ENCODE assay signal across 1 cellular context in the genomic region with DNA sequence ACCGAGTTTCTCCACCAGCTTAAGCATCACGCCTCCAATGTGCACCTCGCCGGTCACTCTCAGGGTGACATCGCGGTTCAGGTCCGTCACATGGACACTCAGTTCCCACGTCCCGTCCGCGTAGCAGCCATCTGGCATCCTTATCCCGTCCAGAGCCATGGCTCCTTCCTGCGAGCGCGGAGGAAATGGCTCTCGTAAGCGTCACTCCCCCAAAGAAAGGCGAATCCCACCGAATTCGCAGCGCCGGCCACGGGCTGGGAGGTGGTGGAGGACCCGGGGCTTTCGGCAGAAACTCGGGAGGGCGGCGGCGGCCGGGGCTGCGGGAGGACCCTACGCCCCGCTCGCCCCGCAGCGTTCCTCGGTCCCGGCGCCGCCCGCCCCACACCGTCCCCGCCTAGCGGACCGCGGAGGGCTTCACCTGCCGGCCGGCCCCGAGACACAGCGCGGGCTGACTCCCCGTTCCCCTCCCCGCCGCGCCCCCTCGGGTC.
TF ChIP-seq lines count a peak whose summit lies in the region.

No MANE protein-coding gene starts in this region.

TF ChIP-seq in HEK293, 187 proteins besides CTCF, POLR2A, EP300 and RAD21 (continued from another document):
- TF ChIP-seq ZNF560 (tag by site-specific recombination; IDR thresholded peaks at IDR 0.05; ENCODE audit: borderline replicate concordance) (no peak), SP3 (tag by site-specific recombination; IDR thresholded peaks at IDR 0.05) (peak; percentile 14; the same call in 1 of the 2 replicates), ZBTB8A (tag by site-specific recombination; IDR thresholded peaks at IDR 0.05) (no peak), YY1 (tag by site-specific recombination; IDR thresholded peaks at IDR 0.05) (peak; percentile 31; the same call in 1 of the 2 replicates), SP2 (tag by site-specific recombination; IDR thresholded peaks at IDR 0.05) (peak; percentile 40), ZNF169 (tag by site-specific recombination; IDR thresholded peaks at IDR 0.05) (no peak), ZNF658 (tag by site-specific recombination; IDR thresholded peaks at IDR 0.05) (no peak), ZNF324 (tag by site-specific recombination; IDR thresholded peaks at IDR 0.05) (no peak), KLF9 (tag by site-specific recombination; IDR thresholded peaks at IDR 0.05; ENCODE audit: low read depth) (peak; percentile 48), ZNF785 (tag by site-specific recombination; IDR thresholded peaks at IDR 0.05) (no peak), ZNF521 (tag by site-specific recombination; IDR thresholded peaks at IDR 0.05) (no peak), ZNF335 (tag by site-specific recombination; conservative IDR thresholded peaks at IDR 0.05) (peak; percentile 73; the same call in 1 of the 2 replicates), KLF10 (tag by site-specific recombination; IDR thresholded peaks at IDR 0.05) (no peak), ZNF561 (tag by site-specific recombination; IDR thresholded peaks at IDR 0.05; ENCODE audit: borderline replicate concordance) (no peak), GFI1B (tag by site-specific recombination; IDR thresholded peaks at IDR 0.05) (no peak), HOXC10 (CRISPR knock-in tag; IDR thresholded peaks at IDR 0.05) (no peak), ZNF473 (tag by site-specific recombination; IDR thresholded peaks at IDR 0.05) (no peak), ZNF433 (tag by site-specific recombination; IDR thresholded peaks at IDR 0.05; ENCODE audit: low read depth) (no peak), ZBTB17 (tag by site-specific recombination; IDR thresholded peaks at IDR 0.05) (no peak), ZFP41 (tag by site-specific recombination; IDR thresholded peaks at IDR 0.05; ENCODE audit: borderline replicate concordance) (no peak), ZNF155 (tag by site-specific recombination; IDR thresholded peaks at IDR 0.05) (no peak), ZEB2 (tag by site-specific recombination; IDR thresholded peaks at IDR 0.05) (peak; percentile 65)
- TF ChIP-seq, protein P1, sequence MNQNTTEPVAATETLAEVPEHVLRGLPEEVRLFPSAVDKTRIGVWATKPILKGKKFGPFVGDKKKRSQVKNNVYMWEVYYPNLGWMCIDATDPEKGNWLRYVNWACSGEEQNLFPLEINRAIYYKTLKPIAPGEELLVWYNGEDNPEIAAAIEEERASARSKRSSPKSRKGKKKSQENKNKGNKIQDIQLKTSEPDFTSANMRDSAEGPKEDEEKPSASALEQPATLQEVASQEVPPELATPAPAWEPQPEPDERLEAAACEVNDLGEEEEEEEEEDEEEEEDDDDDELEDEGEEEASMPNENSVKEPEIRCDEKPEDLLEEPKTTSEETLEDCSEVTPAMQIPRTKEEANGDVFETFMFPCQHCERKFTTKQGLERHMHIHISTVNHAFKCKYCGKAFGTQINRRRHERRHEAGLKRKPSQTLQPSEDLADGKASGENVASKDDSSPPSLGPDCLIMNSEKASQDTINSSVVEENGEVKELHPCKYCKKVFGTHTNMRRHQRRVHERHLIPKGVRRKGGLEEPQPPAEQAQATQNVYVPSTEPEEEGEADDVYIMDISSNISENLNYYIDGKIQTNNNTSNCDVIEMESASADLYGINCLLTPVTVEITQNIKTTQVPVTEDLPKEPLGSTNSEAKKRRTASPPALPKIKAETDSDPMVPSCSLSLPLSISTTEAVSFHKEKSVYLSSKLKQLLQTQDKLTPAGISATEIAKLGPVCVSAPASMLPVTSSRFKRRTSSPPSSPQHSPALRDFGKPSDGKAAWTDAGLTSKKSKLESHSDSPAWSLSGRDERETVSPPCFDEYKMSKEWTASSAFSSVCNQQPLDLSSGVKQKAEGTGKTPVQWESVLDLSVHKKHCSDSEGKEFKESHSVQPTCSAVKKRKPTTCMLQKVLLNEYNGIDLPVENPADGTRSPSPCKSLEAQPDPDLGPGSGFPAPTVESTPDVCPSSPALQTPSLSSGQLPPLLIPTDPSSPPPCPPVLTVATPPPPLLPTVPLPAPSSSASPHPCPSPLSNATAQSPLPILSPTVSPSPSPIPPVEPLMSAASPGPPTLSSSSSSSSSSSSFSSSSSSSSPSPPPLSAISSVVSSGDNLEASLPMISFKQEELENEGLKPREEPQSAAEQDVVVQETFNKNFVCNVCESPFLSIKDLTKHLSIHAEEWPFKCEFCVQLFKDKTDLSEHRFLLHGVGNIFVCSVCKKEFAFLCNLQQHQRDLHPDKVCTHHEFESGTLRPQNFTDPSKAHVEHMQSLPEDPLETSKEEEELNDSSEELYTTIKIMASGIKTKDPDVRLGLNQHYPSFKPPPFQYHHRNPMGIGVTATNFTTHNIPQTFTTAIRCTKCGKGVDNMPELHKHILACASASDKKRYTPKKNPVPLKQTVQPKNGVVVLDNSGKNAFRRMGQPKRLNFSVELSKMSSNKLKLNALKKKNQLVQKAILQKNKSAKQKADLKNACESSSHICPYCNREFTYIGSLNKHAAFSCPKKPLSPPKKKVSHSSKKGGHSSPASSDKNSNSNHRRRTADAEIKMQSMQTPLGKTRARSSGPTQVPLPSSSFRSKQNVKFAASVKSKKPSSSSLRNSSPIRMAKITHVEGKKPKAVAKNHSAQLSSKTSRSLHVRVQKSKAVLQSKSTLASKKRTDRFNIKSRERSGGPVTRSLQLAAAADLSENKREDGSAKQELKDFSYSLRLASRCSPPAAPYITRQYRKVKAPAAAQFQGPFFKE (tag by site-specific recombination; IDR thresholded peaks at IDR 0.05; ENCODE audit: borderline replicate concordance), result no peak
- TF ChIP-seq, protein P2, sequence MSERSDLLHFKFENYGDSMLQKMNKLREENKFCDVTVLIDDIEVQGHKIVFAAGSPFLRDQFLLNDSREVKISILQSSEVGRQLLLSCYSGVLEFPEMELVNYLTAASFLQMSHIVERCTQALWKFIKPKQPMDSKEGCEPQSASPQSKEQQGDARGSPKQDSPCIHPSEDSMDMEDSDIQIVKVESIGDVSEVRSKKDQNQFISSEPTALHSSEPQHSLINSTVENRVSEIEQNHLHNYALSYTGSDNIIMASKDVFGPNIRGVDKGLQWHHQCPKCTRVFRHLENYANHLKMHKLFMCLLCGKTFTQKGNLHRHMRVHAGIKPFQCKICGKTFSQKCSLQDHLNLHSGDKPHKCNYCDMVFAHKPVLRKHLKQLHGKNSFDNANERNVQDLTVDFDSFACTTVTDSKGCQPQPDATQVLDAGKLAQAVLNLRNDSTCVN (tag by site-specific recombination; optimal IDR thresholded peaks at IDR 0.05), result peak; percentile 60
- TF ChIP-seq, protein P3, sequence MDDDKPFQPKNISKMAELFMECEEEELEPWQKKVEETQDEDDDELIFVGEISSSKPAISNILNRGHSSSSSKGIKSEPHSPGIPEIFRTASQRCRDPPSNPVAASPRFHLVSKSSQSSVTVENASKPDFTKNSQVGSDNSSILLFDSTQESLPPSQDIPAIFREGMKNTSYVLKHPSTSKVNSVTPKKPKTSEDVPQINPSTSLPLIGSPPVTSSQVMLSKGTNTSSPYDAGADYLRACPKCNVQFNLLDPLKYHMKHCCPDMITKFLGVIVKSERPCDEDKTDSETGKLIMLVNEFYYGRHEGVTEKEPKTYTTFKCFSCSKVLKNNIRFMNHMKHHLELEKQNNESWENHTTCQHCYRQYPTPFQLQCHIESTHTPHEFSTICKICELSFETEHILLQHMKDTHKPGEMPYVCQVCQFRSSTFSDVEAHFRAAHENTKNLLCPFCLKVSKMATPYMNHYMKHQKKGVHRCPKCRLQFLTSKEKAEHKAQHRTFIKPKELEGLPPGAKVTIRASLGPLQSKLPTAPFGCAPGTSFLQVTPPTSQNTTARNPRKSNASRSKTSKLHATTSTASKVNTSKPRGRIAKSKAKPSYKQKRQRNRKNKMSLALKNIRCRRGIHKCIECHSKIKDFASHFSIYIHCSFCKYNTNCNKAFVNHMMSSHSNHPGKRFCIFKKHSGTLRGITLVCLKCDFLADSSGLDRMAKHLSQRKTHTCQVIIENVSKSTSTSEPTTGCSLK (tag by site-specific recombination; IDR thresholded peaks at IDR 0.05), result no peak
